In the genomic region with DNA sequence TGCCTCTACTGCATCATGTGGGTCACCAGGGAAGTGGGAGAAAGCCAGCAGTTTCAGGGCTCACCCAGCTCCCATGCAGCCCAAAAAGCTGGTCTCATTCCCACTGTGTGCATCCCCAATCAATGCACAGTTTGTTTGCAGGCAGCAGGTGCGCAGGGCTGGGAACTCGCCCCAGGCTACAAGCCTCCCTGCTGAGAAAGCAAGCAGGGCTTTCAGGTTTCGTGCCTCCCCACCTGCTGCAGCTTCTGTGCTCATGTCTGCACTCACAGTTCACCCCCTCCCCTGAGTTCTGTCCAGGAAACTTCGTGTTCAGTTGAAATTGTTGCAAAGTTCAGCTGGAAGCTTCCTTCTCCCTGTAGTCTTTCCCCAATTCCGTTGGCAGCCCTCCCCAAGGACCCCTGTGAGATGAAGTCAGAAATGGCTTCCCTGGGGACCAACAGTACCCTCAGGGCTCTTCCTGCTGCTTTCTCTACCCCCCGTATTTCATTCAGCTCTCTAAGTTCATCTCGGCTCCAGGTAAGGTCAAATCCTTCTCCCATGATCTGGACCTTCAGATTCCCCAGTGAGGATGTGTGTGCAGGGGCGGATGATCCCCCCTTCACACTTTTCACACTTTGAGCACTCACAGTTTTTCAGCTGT, we compare ENCODE assay signal across 33 cellular contexts. TPM values are rescaled to one million over a fixed set of nuclear protein-coding genes. Genes with fewer than 3 reads are reported as not detected.
DNase-seq lines count a peak whose midpoint lies in the region; ATAC-seq, FAIRE-seq and TF ChIP-seq lines count a peak whose summit lies in the region.
"Had no signal": no experiment of that assay in that cellular context is flagged by ENCODE, and none has a peak within 500 bp of the region (broad histone marks: within the 10 kb centered on the region; RNA-seq: fewer than 3 reads in every experiment).

No MANE protein-coding gene starts in this region.

- CTCF ChIA-PET in activated CD4-positive, alpha-beta T cell treated with anti-CD3 and anti-CD28 coated beads for 36 hours (lab: Charles Lee) = no interaction called here

- H3K4me1 Mint-ChIP-seq in activated CD4-positive, alpha-beta T cell treated with anti-CD3 and anti-CD28 coated beads for 36 hours = no peaks in the 10 kb centered on the region
- H3K4me1 Mint-ChIP-seq: activated CD4-positive, alpha-beta memory T cell treated with anti-CD3 and anti-CD28 coated beads, Interleukin-2, amount 10 ng/mL, durations not matched to agents 7 days and 5 days; B cell; nephron; T-cell had no signal

- H3K9me3 ChIP-seq in body of pancreas = peaks cover 0 to 10% (median 0%) of the 10 kb centered on the region in 3 donors
- H3K9me3 ChIP-seq: MG63, pancreas, SJSA1, testis had no signal

- DNase-seq in NCI-H2107 treated with DMSO at 0.1 percent for 48 hours (lab: John Stamatoyannopoulos, UW; ENCODE audit: unreplicated experiment) (peak; percentile 21), NCI-H2107 (lab: John Stamatoyannopoulos, UW) (no peak), NCI-H1105 (lab: John Stamatoyannopoulos, UW) (peak; percentile 26), NCI-H345 (lab: John Stamatoyannopoulos, UW) (peak; percentile 92), bronchial epithelial cell (ENCODE audit: low read depth) (no peak), body of pancreas (no peak)
- no peak for DNase-seq in activated CD4-positive, alpha-beta T cell treated with anti-CD3 and anti-CD28 coated beads for 36 hours
- DNase-seq: activated CD4-positive, alpha-beta memory T cell treated with anti-CD3 and anti-CD28 coated beads, Interleukin-2, amount 10 ng/mL, durations not matched to agents 7 days and 5 days; activated effector memory CD4-positive, alpha-beta T cell treated with Interleukin-2 at 50 U/mL for 16 hours; cerebellar nuclear complex; HFFc6; lower lobe of right lung; MG63; mucosa of descending colon; NCI-H2029 treated with DMSO at 0.1 percent for 48 hours; NCI-H82; pancreas; right cardiac atrium; stimulated activated CD4-positive, alpha-beta T cell treated with anti-CD3 and anti-CD28 coated beads, Interleukin-4, amount 100 ng/mL, for 1 hour; stimulated activated naive B cell treated with anti-CD40 and anti-IgM and Interleukin-4, amounts not matched to agents 10 μg/mL and 1 μg/mL and 100 μg/mL, for 72 hours; T-cell; testis; uterus had no signal

- H3K4me3 ChIP-seq in bronchial epithelial cell (ENCODE audit: low read depth, low read length) = no peak overlapping the region
- H3K4me3 ChIP-seq in body of pancreas = no peak overlapping the region
- H3K4me3 ChIP-seq: K562, lower lobe of right lung, MG63, mucosa of descending colon, pancreas, SJSA1, testis, uterus had no signal

- H3K36me3 ChIP-seq in bronchial epithelial cell (ENCODE audit: control insufficient read depth, insufficient read depth, low read length) (no peaks in the 10 kb centered on the region), body of pancreas (replicated peaks in 1 of 2; ENCODE audit: insufficient read depth in 1 of 2, low read depth in 2 of 2) (no peaks in the 10 kb centered on the region)
- H3K36me3 ChIP-seq: lower lobe of right lung, MG63, pancreas, SJSA1, uterus had no signal

- H3K27ac ChIP-seq in body of pancreas = no peak overlapping the region
- H3K27ac ChIP-seq: lower lobe of right lung, pancreas, SJSA1, testis, uterus had no signal

- peaks cover 9% of the 10 kb centered on the region for H3K9me3 Mint-ChIP-seq in activated CD4-positive, alpha-beta T cell treated with anti-CD3 and anti-CD28 coated beads for 36 hours (ENCODE audit: low read depth)
- H3K9me3 Mint-ChIP-seq: activated CD4-positive, alpha-beta memory T cell treated with anti-CD3 and anti-CD28 coated beads, Interleukin-2, amount 10 ng/mL, durations not matched to agents 7 days and 5 days; HFFc6 had no signal

- H3K27me3 ChIP-seq in bronchial epithelial cell (ENCODE audit: control insufficient read depth, insufficient read depth, low read length) (no peaks in the 10 kb centered on the region), body of pancreas (no peaks in the 10 kb centered on the region)
- H3K27me3 ChIP-seq: pancreas, SJSA1, testis, uterus had no signal

- no peaks in the 10 kb centered on the region for H3K4me1 ChIP-seq in body of pancreas
- H3K4me1 ChIP-seq: Caco-2, lower lobe of right lung, pancreas, SJSA1, testis, uterus had no signal

- TF ChIP-seq CTCF in bronchial epithelial cell (IDR thresholded peaks at IDR 0.05; ENCODE audit: insufficient read depth, low read length, severe bottlenecking) (no peak), body of pancreas (IDR thresholded peaks at IDR 0.05) (no peak)

- no peak overlapping the region for H3K4me3 Mint-ChIP-seq in activated CD4-positive, alpha-beta T cell treated with anti-CD3 and anti-CD28 coated beads for 36 hours
- H3K4me3 Mint-ChIP-seq: activated CD4-positive, alpha-beta memory T cell treated with anti-CD3 and anti-CD28 coated beads, Interleukin-2, amount 10 ng/mL, durations not matched to agents 7 days and 5 days; B cell; HFFc6; nephron; stimulated activated naive B cell treated with anti-CD40 and anti-IgM and Interleukin-4, amounts not matched to agents 10 μg/mL and 1 μg/mL and 100 μg/mL, for 72 hours; T-cell had no signal

- FAIRE-seq in bronchial epithelial cell (lab: Jason Lieb, UNC) = peak; percentile 50
- FAIRE-seq: K562, pancreas had no signal

- no peak for ATAC-seq in GM21423 (IDR thresholded peaks at IDR 0.05; ENCODE audit: unreplicated experiment)
- ATAC-seq in activated CD4-positive, alpha-beta T cell treated with anti-CD3 and anti-CD28 coated beads for 36 hours = no peak
- no peak for ATAC-seq in body of pancreas
- ATAC-seq: activated CD4-positive, CD25-positive, alpha-beta regulatory T cell treated with anti-CD3 and anti-CD28 coated beads, Interleukin-2, amount 50 U/mL, for 24 hours; K562; lower lobe of right lung; mucosa of descending colon; pancreas; right cardiac atrium; stimulated activated naive B cell treated with anti-CD40 and anti-IgM and Interleukin-4, amounts not matched to agents 10 μg/mL and 1 μg/mL and 100 μg/mL, for 72 hours; T-cell had no signal

- WGBS in body of pancreas, 2 donors = 62 to 80% methylated on average over 8 of the region's 8 CpGs

- peaks cover 32% of the 10 kb centered on the region for H3K27me3 Mint-ChIP-seq in activated CD4-positive, alpha-beta T cell treated with anti-CD3 and anti-CD28 coated beads for 36 hours

- no peaks in the 10 kb centered on the region for H3K36me3 Mint-ChIP-seq in activated CD4-positive, alpha-beta T cell treated with anti-CD3 and anti-CD28 coated beads for 36 hours (ENCODE audit: low read depth)
- H3K36me3 Mint-ChIP-seq: T-cell had no signal

- intact Hi-C loops in activated CD4-positive, alpha-beta T cell treated with anti-CD3 and anti-CD28 coated beads for 36 hours (cut with DNase I, micrococcal nuclease) = no loop called here
- intact Hi-C loops in body of pancreas (cut with DNase I) = no loop called here

- TF ChIP-seq POLR2A in body of pancreas (IDR thresholded peaks at IDR 0.05) = no peak

- H3K27ac Mint-ChIP-seq in activated CD4-positive, alpha-beta T cell treated with anti-CD3 and anti-CD28 coated beads for 36 hours = no peak overlapping the region
- H3K27ac Mint-ChIP-seq: activated CD4-positive, alpha-beta memory T cell treated with anti-CD3 and anti-CD28 coated beads, Interleukin-2, amount 10 ng/mL, durations not matched to agents 7 days and 5 days; B cell; HFFc6; nephron; stimulated activated naive B cell treated with anti-CD40 and anti-IgM and Interleukin-4, amounts not matched to agents 10 μg/mL and 1 μg/mL and 100 μg/mL, for 72 hours; T-cell had no signal

- POLR2A ChIA-PET in activated CD4-positive, alpha-beta T cell treated with anti-CD3 and anti-CD28 coated beads for 36 hours (lab: Charles Lee) = no interaction called here

RNA-seq across cellular contexts. Expression of a gene that starts 10.3 kb away (rescaled TPM):
- total RNA-seq in bronchial epithelial cell = not detected in 2 replicates
- total RNA-seq in activated CD4-positive, alpha-beta T cell treated with anti-CD3 and anti-CD28 coated beads for 36 hours = not detected
- not detected for total RNA-seq in body of pancreas
- total RNA-seq: A673; activated CD4-positive, alpha-beta memory T cell treated with anti-CD3 and anti-CD28 coated beads, Interleukin-2, amount 10 ng/mL, durations not matched to agents 7 days and 5 days; B cell; Caco-2; HFFc6; HT-29; K562; kidney epithelial cell; lower lobe of right lung; pancreas; right cardiac atrium; SJSA1; T-cell had no signal

RNA-seq across cellular contexts. Expression of a gene that starts 11.0 kb away (rescaled TPM):
- total RNA-seq in bronchial epithelial cell (not detected in 2 replicates), body of pancreas (not detected)
- total RNA-seq in activated CD4-positive, alpha-beta T cell treated with anti-CD3 and anti-CD28 coated beads for 36 hours = not detected
- total RNA-seq: A673; activated CD4-positive, alpha-beta memory T cell treated with anti-CD3 and anti-CD28 coated beads, Interleukin-2, amount 10 ng/mL, durations not matched to agents 7 days and 5 days; B cell; Caco-2; HFFc6; HT-29; K562; kidney epithelial cell; lower lobe of right lung; pancreas; right cardiac atrium; SJSA1; T-cell; uterus had no signal

RNA-seq across cellular contexts. Expression of a gene that starts 20.8 kb away (rescaled TPM):
- not detected in 2 replicates for total RNA-seq in bronchial epithelial cell
- total RNA-seq in activated CD4-positive, alpha-beta T cell treated with anti-CD3 and anti-CD28 coated beads for 36 hours = 1 to 10 TPM; 2.4 to 2.6 TPM
- 100 to 1,000 TPM; 937 to 947 TPM for total RNA-seq in body of pancreas
- total RNA-seq: A673, HFFc6, kidney epithelial cell, SJSA1 had no signal

RNA-seq across cellular contexts. Expression of a gene that starts 28.8 kb away (rescaled TPM):
- total RNA-seq in bronchial epithelial cell (0.53 TPM in 1 of 2 replicates, not detected in the other), body of pancreas (not detected)
- total RNA-seq in activated CD4-positive, alpha-beta T cell treated with anti-CD3 and anti-CD28 coated beads for 36 hours = not detected
- total RNA-seq: A673, Caco-2, HFFc6, HT-29, kidney epithelial cell, lower lobe of right lung, pancreas, right cardiac atrium, SJSA1, T-cell had no signal

RNA-seq across cellular contexts. Expression of a gene that starts 54.2 kb away (rescaled TPM):
- total RNA-seq in bronchial epithelial cell (not detected in 2 replicates), body of pancreas (not detected)
- not detected for total RNA-seq in activated CD4-positive, alpha-beta T cell treated with anti-CD3 and anti-CD28 coated beads for 36 hours
- total RNA-seq: A673; activated CD4-positive, alpha-beta memory T cell treated with anti-CD3 and anti-CD28 coated beads, Interleukin-2, amount 10 ng/mL, durations not matched to agents 7 days and 5 days; B cell; Caco-2; HFFc6; HT-29; K562; kidney epithelial cell; lower lobe of right lung; mucosa of descending colon; pancreas; right cardiac atrium; SJSA1; T-cell; uterus had no signal

Comparison
In these comparisons a context has a peak if more than half of its experiments do, and no peak if none do; other contexts are left out.
1. DNase-seq: peak in NCI-H2107 treated with DMSO at 0.1 percent for 48 hours (single experiment), NCI-H1105 (single experiment) and NCI-H345 (single experiment); none in NCI-H2107 (single experiment), bronchial epithelial cell (single experiment), activated CD4-positive, alpha-beta T cell treated with anti-CD3 and anti-CD28 coated beads for 36 hours (single experiment) and body of pancreas (0 of 4).
2. RNA of a gene that starts 20.8 kb away (total RNA-seq): 937 to 947 TPM in body of pancreas; 2.4 to 2.6 TPM in activated CD4-positive, alpha-beta T cell treated with anti-CD3 and anti-CD28 coated beads for 36 hours and not detected in bronchial epithelial cell; every median in the first group is over 100 times any median in the second.